In the genomic region with DNA sequence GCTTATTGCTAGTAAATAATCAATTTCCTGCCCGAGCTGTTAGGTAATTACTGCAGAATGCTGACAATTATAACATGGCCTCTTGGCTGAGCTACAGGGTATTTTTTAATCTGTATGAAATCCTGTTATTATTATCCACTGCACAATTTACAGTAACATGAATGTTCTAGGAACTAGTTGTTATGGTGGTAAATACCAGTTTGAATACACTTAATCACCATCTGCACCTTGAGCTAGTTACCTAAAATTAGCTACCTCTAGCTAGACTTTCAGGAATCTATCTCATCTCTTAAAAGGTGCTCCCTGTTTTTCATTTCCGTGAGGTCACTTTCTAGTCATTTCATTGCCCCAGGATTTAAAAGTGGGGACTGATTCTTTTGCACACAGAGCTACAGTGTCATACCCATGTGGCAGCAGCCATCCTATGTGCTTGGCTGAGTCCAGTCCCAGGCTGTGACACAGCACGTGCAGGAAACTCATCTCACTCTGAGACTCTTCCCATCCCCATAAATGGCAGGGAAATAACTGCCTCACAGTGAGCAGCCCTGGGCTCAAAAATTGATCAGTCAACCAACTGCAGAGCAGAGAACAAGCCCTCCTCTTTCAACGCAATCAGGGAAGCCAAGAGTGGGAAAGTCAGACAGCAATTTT, we compare ENCODE assay signal across 25 cellular contexts. TPM values are rescaled to one million over a fixed set of nuclear protein-coding genes. Genes with fewer than 3 reads are reported as not detected.
DNase-seq lines count a peak whose midpoint lies in the region; ATAC-seq, FAIRE-seq and TF ChIP-seq lines count a peak whose summit lies in the region.
"Had no signal": no experiment of that assay in that cellular context is flagged by ENCODE, and none has a peak within 500 bp of the region (broad histone marks: within the 10 kb centered on the region; RNA-seq: fewer than 3 reads in every experiment).

No MANE protein-coding gene starts in this region.

- H3K36me3 ChIP-seq in right lobe of liver: peaks cover 0 to 19% (median 0%) of the 10 kb centered on the region in 4 donors

- DNase-seq in HTR-8/SVneo (ENCODE audit: insufficient read length, low spot score) (no peak), cerebellar cortex (ENCODE audit: low spot score) (peak; percentile 31), left ventricle myocardium superior (peak; percentile 31), progenitor cell of endocrine pancreas (ENCODE audit: low spot score, unreplicated experiment) (no peak), right lobe of liver (no peak), SIG-M5 (lab: John Stamatoyannopoulos, UW) (no peak)
- DNase-seq: activated CD4-positive, alpha-beta T cell treated with anti-CD3 and anti-CD28 coated beads for 4 hours; activated naive CD4-positive, alpha-beta T cell treated with anti-CD3 and anti-CD28 coated beads, Interleukin-2, amount 10 ng/mL, durations not matched to agents 7 days and 5 days; amygdala; CD4-positive, CD25-positive, alpha-beta regulatory T cell; glutamatergic neuron; IMR-90; naive thymus-derived CD4-positive, alpha-beta T cell; NCI-H1092; NCI-H510A; pancreas; stimulated activated CD8-positive, alpha-beta memory T cell treated with anti-CD3 and anti-CD28 coated beads, Interleukin-4, amount 100 ng/mL, for 48 hours; stomach; T-helper 1 cell; trophoblast cell had no signal

- H3K4me1 Mint-ChIP-seq in progenitor cell of endocrine pancreas (ENCODE audit: low read depth): no peaks in the 10 kb centered on the region

- TF ChIP-seq CTCF in progenitor cell of endocrine pancreas (IDR thresholded peaks at IDR 0.05; ENCODE audit: unreplicated experiment) (no peak), right lobe of liver (IDR thresholded peaks at IDR 0.05) (no peak)

- H3K4me3 Mint-ChIP-seq in progenitor cell of endocrine pancreas (ENCODE audit: low read depth): no peak overlapping the region
- H3K4me3 Mint-ChIP-seq: activated naive CD4-positive, alpha-beta T cell treated with anti-CD3 and anti-CD28 coated beads, Interleukin-2, amount 10 ng/mL, durations not matched to agents 7 days and 5 days; CD4-positive, CD25-positive, alpha-beta regulatory T cell; dendritic cell treated with granulocyte-macrophage colony-stimulating factor and Interleukin-4, amounts not matched to agents 40 ng/mL and 50 ng/mL, for 4 days; naive thymus-derived CD4-positive, alpha-beta T cell had no signal

- no peaks in the 10 kb centered on the region for H3K9me3 ChIP-seq in right lobe of liver
- H3K9me3 ChIP-seq: pancreas, stomach had no signal

- H3K4me3 ChIP-seq in right lobe of liver: no peak overlapping the region
- H3K4me3 ChIP-seq: pancreas, stomach had no signal

- peak; percentile 76 for FAIRE-seq in HTR-8/SVneo (lab: Jason Lieb, UNC)
- FAIRE-seq: endometrium, pancreas had no signal

- H3K9me3 Mint-ChIP-seq in progenitor cell of endocrine pancreas (ENCODE audit: low read depth): no peaks in the 10 kb centered on the region
- H3K9me3 Mint-ChIP-seq: activated naive CD4-positive, alpha-beta T cell treated with anti-CD3 and anti-CD28 coated beads, Interleukin-2, amount 10 ng/mL, durations not matched to agents 7 days and 5 days; CD4-positive, CD25-positive, alpha-beta regulatory T cell; dendritic cell treated with granulocyte-macrophage colony-stimulating factor and Interleukin-4, amounts not matched to agents 40 ng/mL and 50 ng/mL, for 4 days; naive thymus-derived CD4-positive, alpha-beta T cell had no signal

- peaks cover 11% of the 10 kb centered on the region for H3K36me3 Mint-ChIP-seq in progenitor cell of endocrine pancreas (ENCODE audit: insufficient read depth)

- no peak overlapping the region for H3K27ac ChIP-seq in right lobe of liver
- H3K27ac ChIP-seq: pancreas had no signal

- peak; percentile 75 for ATAC-seq in left ventricle myocardium superior
- ATAC-seq in right lobe of liver: no peak
- ATAC-seq in GM21367 (IDR thresholded peaks at IDR 0.05; ENCODE audit: unreplicated experiment): no peak
- ATAC-seq: naive thymus-derived CD4-positive, alpha-beta T cell; Panc1 had no signal

- H3K4me1 ChIP-seq in right lobe of liver: no peaks in the 10 kb centered on the region
- H3K4me1 ChIP-seq: pancreas had no signal

- no peaks in the 10 kb centered on the region for H3K27me3 ChIP-seq in right lobe of liver
- H3K27me3 ChIP-seq: pancreas, stomach had no signal

- intact Hi-C loops in left ventricle myocardium superior (cut with micrococcal nuclease): no loop called here
- intact Hi-C loops in right lobe of liver (cut with DNase I): no loop called here

- no peaks in the 10 kb centered on the region for H3K27me3 Mint-ChIP-seq in progenitor cell of endocrine pancreas
- H3K27me3 Mint-ChIP-seq: activated naive CD4-positive, alpha-beta T cell treated with anti-CD3 and anti-CD28 coated beads, Interleukin-2, amount 10 ng/mL, durations not matched to agents 7 days and 5 days; CD4-positive, CD25-positive, alpha-beta regulatory T cell; dendritic cell treated with granulocyte-macrophage colony-stimulating factor and Interleukin-4, amounts not matched to agents 40 ng/mL and 50 ng/mL, for 4 days; naive thymus-derived CD4-positive, alpha-beta T cell had no signal

- H3K27ac Mint-ChIP-seq in progenitor cell of endocrine pancreas: peak overlapping the region; percentile 12
- H3K27ac Mint-ChIP-seq: activated naive CD4-positive, alpha-beta T cell treated with anti-CD3 and anti-CD28 coated beads, Interleukin-2, amount 10 ng/mL, durations not matched to agents 7 days and 5 days; dendritic cell treated with granulocyte-macrophage colony-stimulating factor and Interleukin-4, amounts not matched to agents 40 ng/mL and 50 ng/mL, for 4 days; naive thymus-derived CD4-positive, alpha-beta T cell had no signal

- TF ChIP-seq POLR2A in right lobe of liver (IDR thresholded peaks at IDR 0.05): no peak

- 96% methylated on average over 4 of the region's 4 CpGs for WGBS in right lobe of liver (ENCODE audit: insufficient coverage, low coverage, low lambda C conversion rate, missing lambda C conversion rate)

RNA-seq across cellular contexts. Expression of a gene that starts 37.6 kb away (rescaled TPM):
- total RNA-seq in left ventricle myocardium superior: 1.7 TPM
- total RNA-seq in progenitor cell of endocrine pancreas: 31.5 and 32.6 TPM in 2 replicates
- 1 to 10 TPM; 4.1 to 7.6 (median 6.0) TPM for total RNA-seq in right lobe of liver

RNA-seq across cellular contexts. Expression of a gene that starts 48.2 kb away (rescaled TPM):
- total RNA-seq in left ventricle myocardium superior (1.0 TPM), progenitor cell of endocrine pancreas (0.34 and 0.58 TPM in 2 replicates), right lobe of liver (1 to 10 TPM in 3 of 6 experiments, under 1 TPM in 3; 0.87 to 1.9 (median 0.96) TPM)
- total RNA-seq: SK-MEL-5 had no signal

Comparison
In these comparisons a context has a peak if more than half of its experiments do, and no peak if none do; other contexts are left out.
1. DNase-seq: peak in cerebellar cortex (single experiment) and left ventricle myocardium superior (single experiment); none in HTR-8/SVneo (single experiment), progenitor cell of endocrine pancreas (single experiment), right lobe of liver (0 of 3) and SIG-M5 (single experiment).